Comparison of ENCODE assay signal across 27 cellular contexts in genomic region chr18:58166278-58166844, GRCh38.
"Had no signal": no experiment of that assay in that cellular context is flagged by ENCODE, and none has a peak within 500 bp of the region (broad histone marks: within the 10 kb centered on the region; RNA-seq: fewer than 3 reads in every experiment).

No MANE protein-coding gene starts in this region.

- H3K27ac Mint-ChIP-seq: natural killer cell; nephron; neural progenitor cell; progenitor cell of endocrine pancreas; stimulated activated effector memory CD8-positive, alpha-beta T cell treated with anti-CD3 and anti-CD28 coated beads, Interleukin-12 subunit alpha, Interleukin-12 subunit beta, amount 100 ng/mL, for 72 hours; stimulated activated naive B cell treated with anti-CD40 and anti-IgM and Interleukin-4, amounts not matched to agents 10 μg/mL and 1 μg/mL and 100 μg/mL, for 72 hours; stimulated activated naive CD8-positive, alpha-beta T cell treated with anti-CD3 and anti-CD28 coated beads, Interleukin-15, Interleukin-2, amounts not matched to agents 100 ng/mL and 50 ng/mL, for 24 hours had no signal

- H3K4me3 Mint-ChIP-seq: natural killer cell; nephron; neural progenitor cell; stimulated activated effector memory CD8-positive, alpha-beta T cell treated with anti-CD3 and anti-CD28 coated beads, Interleukin-12 subunit alpha, Interleukin-12 subunit beta, amount 100 ng/mL, for 72 hours; stimulated activated naive B cell treated with anti-CD40 and anti-IgM and Interleukin-4, amounts not matched to agents 10 μg/mL and 1 μg/mL and 100 μg/mL, for 72 hours; stimulated activated naive CD8-positive, alpha-beta T cell treated with anti-CD3 and anti-CD28 coated beads, Interleukin-15, Interleukin-2, amounts not matched to agents 100 ng/mL and 50 ng/mL, for 24 hours had no signal

- H3K27me3 Mint-ChIP-seq: progenitor cell of endocrine pancreas; stimulated activated naive B cell treated with anti-CD40 and anti-IgM and Interleukin-4, amounts not matched to agents 10 μg/mL and 1 μg/mL and 100 μg/mL, for 72 hours; stimulated activated naive CD8-positive, alpha-beta T cell treated with anti-CD3 and anti-CD28 coated beads, Interleukin-15, Interleukin-2, amounts not matched to agents 100 ng/mL and 50 ng/mL, for 24 hours had no signal

- H3K4me1 ChIP-seq: neural progenitor cell, parathyroid adenoma, psoas muscle, sigmoid colon, tibial nerve, uterus had no signal

- H3K27ac ChIP-seq: neural progenitor cell, ovary, parathyroid adenoma, psoas muscle, right lobe of liver, sigmoid colon, stomach, thoracic aorta, thyroid gland, tibial nerve, upper lobe of left lung, uterus had no signal

- H3K36me3 ChIP-seq: neural progenitor cell, ovary, right lobe of liver, thoracic aorta, thyroid gland, tibial nerve, upper lobe of left lung, uterus had no signal

- DNase-seq: natural killer cell; occipital lobe; ovary; psoas muscle; right cardiac atrium; sigmoid colon; small intestine; stimulated activated CD4-positive, alpha-beta T cell treated with anti-CD3 and anti-CD28 coated beads, Interleukin-15, amount 100 ng/mL, for 24 hours; stimulated activated CD4-positive, alpha-beta T cell treated with anti-CD3 and anti-CD28 coated beads, Interleukin-2, amount 100 ng/mL, for 24 hours; stimulated activated CD4-positive, alpha-beta T cell treated with anti-CD3 and anti-CD28 coated beads, Interleukin-2, amount 100 ng/mL, for 48 hours; stimulated activated CD4-positive, alpha-beta T cell treated with anti-CD3 and anti-CD28 coated beads, Interleukin-4, amount 100 ng/mL, for 24 hours; stimulated activated naive B cell treated with anti-CD40 and anti-IgM and Interleukin-4, amounts not matched to agents 10 μg/mL and 1 μg/mL and 100 μg/mL, for 72 hours; stimulated activated naive CD4-positive, alpha-beta T cell treated with Interleukin-2 at 50 U/mL for 16 hours; stomach; trophoblast cell; upper lobe of left lung; uterus had no signal

- H3K9me3 ChIP-seq: ovary, psoas muscle, right lobe of liver, sigmoid colon, stomach, thoracic aorta, thyroid gland, tibial nerve, upper lobe of left lung, uterus had no signal

- H3K9me3 Mint-ChIP-seq: natural killer cell; nephron; neural progenitor cell; stimulated activated effector memory CD8-positive, alpha-beta T cell treated with anti-CD3 and anti-CD28 coated beads, Interleukin-12 subunit alpha, Interleukin-12 subunit beta, amount 100 ng/mL, for 72 hours; stimulated activated naive B cell treated with anti-CD40 and anti-IgM and Interleukin-4, amounts not matched to agents 10 μg/mL and 1 μg/mL and 100 μg/mL, for 72 hours; stimulated activated naive CD8-positive, alpha-beta T cell treated with anti-CD3 and anti-CD28 coated beads, Interleukin-15, Interleukin-2, amounts not matched to agents 100 ng/mL and 50 ng/mL, for 24 hours had no signal

- H3K4me3 ChIP-seq: neural progenitor cell, ovary, psoas muscle, right lobe of liver, sigmoid colon, stomach, thoracic aorta, thyroid gland, tibial nerve, upper lobe of left lung, uterus had no signal

- H2AFZ ChIP-seq: neural progenitor cell, parathyroid adenoma had no signal

- ATAC-seq: natural killer cell; psoas muscle; right cardiac atrium; stimulated activated effector memory CD8-positive, alpha-beta T cell treated with anti-CD3 and anti-CD28 coated beads, Interleukin-12 subunit alpha, Interleukin-12 subunit beta, amount 100 ng/mL, for 72 hours; stimulated activated naive B cell treated with anti-CD40 and anti-IgM and Interleukin-4, amounts not matched to agents 10 μg/mL and 1 μg/mL and 100 μg/mL, for 72 hours had no signal

- H3K36me3 Mint-ChIP-seq: natural killer cell; stimulated activated effector memory CD8-positive, alpha-beta T cell treated with anti-CD3 and anti-CD28 coated beads, Interleukin-12 subunit alpha, Interleukin-12 subunit beta, amount 100 ng/mL, for 72 hours had no signal

- FAIRE-seq: small intestine had no signal

- H3K4me2 ChIP-seq: neural progenitor cell had no signal

- H3K4me1 Mint-ChIP-seq: natural killer cell; neural progenitor cell; stimulated activated effector memory CD8-positive, alpha-beta T cell treated with anti-CD3 and anti-CD28 coated beads, Interleukin-12 subunit alpha, Interleukin-12 subunit beta, amount 100 ng/mL, for 72 hours had no signal

- H3K9ac ChIP-seq: neural progenitor cell, parathyroid adenoma had no signal

- H3K27me3 ChIP-seq: neural progenitor cell, ovary, right lobe of liver, sigmoid colon, stomach, thyroid gland, tibial nerve, upper lobe of left lung, uterus had no signal
